ENCODE assay signal across 19 cellular contexts in genomic region chr2:39537150-39537549, GRCh38.
"Had no signal": no experiment of that assay in that cellular context is flagged by ENCODE, and none has a peak within 500 bp of the region (broad histone marks: within the 10 kb centered on the region; RNA-seq: fewer than 3 reads in every experiment).

No MANE protein-coding gene starts in this region.

- H3K9me3 ChIP-seq: SJCRH30, thoracic aorta, vagina had no signal

- H3K4me3 Mint-ChIP-seq: activated CD4-positive, alpha-beta T cell treated with anti-CD3 and anti-CD28 coated beads, Interleukin-2, amount 10 ng/mL, durations not matched to agents 7 days and 5 days; brain; dendritic cell treated with granulocyte-macrophage colony-stimulating factor and Interleukin-4, amounts not matched to agents 40 ng/mL and 50 ng/mL, for 4 days; memory B cell; type B pancreatic cell had no signal

- H3K27ac ChIP-seq: foreskin keratinocyte, parathyroid adenoma, SJCRH30, thoracic aorta, vagina had no signal

- H2AFZ ChIP-seq: parathyroid adenoma had no signal

- H3K36me3 Mint-ChIP-seq: memory B cell, type B pancreatic cell had no signal

- H3K4me1 ChIP-seq: parathyroid adenoma, SJCRH30, vagina had no signal

- H3K27me3 Mint-ChIP-seq: type B pancreatic cell had no signal

- H3K4me3 ChIP-seq: SJCRH30, thoracic aorta, vagina had no signal

- H3K4me1 Mint-ChIP-seq: memory B cell had no signal

- H3K27me3 ChIP-seq: foreskin keratinocyte, SJCRH30, vagina had no signal

- DNase-seq: activated CD4-positive, alpha-beta T cell treated with anti-CD3 and anti-CD28 coated beads, Interleukin-2, amount 10 ng/mL, durations not matched to agents 7 days and 5 days; activated CD8-positive, alpha-beta memory T cell treated with anti-CD3 and anti-CD28 coated beads, Interleukin-2, amount 50 U/mL, for 48 hours; anterior cingulate cortex; effector CD8-positive, alpha-beta T cell; erythroblast; foreskin keratinocyte; left colon; nucleus accumbens; right cardiac atrium; SJCRH30; stimulated activated CD4-positive, alpha-beta T cell treated with anti-CD3 and anti-CD28 coated beads, Interleukin-12 subunit alpha, Interleukin-12 subunit beta, amount 100 ng/mL, for 4 hours; T-helper 1 cell had no signal

- H3K9ac ChIP-seq: parathyroid adenoma had no signal

- ATAC-seq: foreskin keratinocyte, left colon, right cardiac atrium had no signal

- H3K9me3 Mint-ChIP-seq: activated CD4-positive, alpha-beta T cell treated with anti-CD3 and anti-CD28 coated beads, Interleukin-2, amount 10 ng/mL, durations not matched to agents 7 days and 5 days; dendritic cell treated with granulocyte-macrophage colony-stimulating factor and Interleukin-4, amounts not matched to agents 40 ng/mL and 50 ng/mL, for 4 days; type B pancreatic cell had no signal

- H3K36me3 ChIP-seq: SJCRH30, thoracic aorta, vagina had no signal
